1 cellular context compared by ENCODE assay signal in genomic region chr2:154698789-154699559, GRCh38.
TF ChIP-seq lines count a peak whose summit lies in the region.

No MANE protein-coding gene starts in this region.

TF ChIP-seq in SK-N-SH treated with all-trans-retinoic acid at 6 μM for 48 hours, 23 proteins besides CTCF, POLR2A, EP300 and RAD21 (continued from another document):
- TF ChIP-seq CREB5 (CRISPR knock-in tag; IDR thresholded peaks at IDR 0.05; ENCODE audit: low read depth), result no peak
- TF ChIP-seq TSHZ2 (CRISPR knock-in tag; IDR thresholded peaks at IDR 0.05), result no peak
- TF ChIP-seq ZC3H10 (CRISPR knock-in tag; IDR thresholded peaks at IDR 0.05), result no peak
- TF ChIP-seq ESRRG (CRISPR knock-in tag; IDR thresholded peaks at IDR 0.05), result no peak
- no peak for TF ChIP-seq TOX (CRISPR knock-in tag; IDR thresholded peaks at IDR 0.05; ENCODE audit: borderline replicate concordance)
